Comparison of ENCODE assay signal across 12 cellular contexts in the genomic region with DNA sequence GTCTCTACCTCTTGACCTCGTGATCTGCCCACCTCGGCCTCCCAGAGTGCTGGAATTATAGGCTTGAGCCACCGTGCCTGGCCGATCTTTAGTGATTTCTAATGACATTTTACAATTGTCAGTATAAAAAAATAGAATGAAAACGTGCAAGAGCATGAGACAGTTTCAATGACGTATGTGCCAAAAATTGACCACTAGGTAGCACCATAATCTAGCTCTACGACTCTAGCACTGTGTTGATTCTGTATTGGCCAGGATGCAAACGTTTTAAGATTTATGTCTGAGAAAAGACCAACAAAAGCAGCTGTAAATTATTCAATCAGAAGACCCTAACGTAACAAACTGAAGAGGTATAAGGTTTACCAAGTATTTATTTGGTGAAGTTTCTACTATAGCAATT. TPM values are rescaled to one million over a fixed set of nuclear protein-coding genes. Genes with fewer than 3 reads are reported as not detected.
A peak's percentile ranks its signal among the peaks of the same experiment; 100 is the strongest.
DNase-seq lines count a peak whose midpoint lies in the region; ATAC-seq, FAIRE-seq and TF ChIP-seq lines count a peak whose summit lies in the region.
"Had no signal": no experiment of that assay in that cellular context is flagged by ENCODE, and none has a peak within 500 bp of the region (broad histone marks: within the 10 kb centered on the region; RNA-seq: fewer than 3 reads in every experiment).

No MANE protein-coding gene starts in this region.

- intact Hi-C loops in activated CD8-positive, alpha-beta T cell treated with anti-CD3 and anti-CD28 coated beads for 36 hours (cut with micrococcal nuclease) = no loop called here
- intact Hi-C loops in testis (cut with DNase I; ENCODE audit: low total_unique reads) = no loop called here

- TF ChIP-seq CTCF in activated CD8-positive, alpha-beta T cell treated with anti-CD3 and anti-CD28 coated beads for 36 hours (IDR thresholded peaks at IDR 0.05) = no peak
- peak in 2 of 3 experiments; percentile 13 for TF ChIP-seq CTCF in testis (IDR thresholded peaks at IDR 0.05)
- no peak for TF ChIP-seq CTCF in endothelial cell (IDR thresholded peaks at IDR 0.05; ENCODE audit: unreplicated experiment)

- H3K4me3 ChIP-seq in testis = no peak overlapping the region
- H3K4me3 ChIP-seq: BLaER1 had no signal

- no peaks in the 10 kb centered on the region for H3K36me3 Mint-ChIP-seq in activated CD8-positive, alpha-beta T cell treated with anti-CD3 and anti-CD28 coated beads for 36 hours (ENCODE audit: low read depth)
- H3K36me3 Mint-ChIP-seq in activated CD8-positive, alpha-beta T cell treated with anti-CD3 and anti-CD28 coated beads, Interleukin-2, amount 10 ng/mL, durations not matched to agents 7 days and 5 days (ENCODE audit: low read depth) = no peaks in the 10 kb centered on the region
- no peaks in the 10 kb centered on the region for H3K36me3 Mint-ChIP-seq in endothelial cell (ENCODE audit: low read depth, unreplicated experiment)

- no peak for DNase-seq in activated CD8-positive, alpha-beta T cell treated with anti-CD3 and anti-CD28 coated beads for 36 hours
- no peak for DNase-seq in activated CD8-positive, alpha-beta T cell treated with anti-CD3 and anti-CD28 coated beads, Interleukin-2, amount 10 ng/mL, durations not matched to agents 7 days and 5 days
- DNase-seq in RKO (ENCODE audit: low spot score) (peak; percentile 28), germinal center (ENCODE audit: low spot score) (peak; percentile 27), testis (no peak), endothelial cell (ENCODE audit: low spot score) (no peak), H54 (ENCODE audit: insufficient read length, low spot score) (no peak), mesenteric fat pad (ENCODE audit: low spot score) (no peak)
- DNase-seq: activated T-cell treated with anti-CD3 and anti-CD28 coated beads, Interleukin-2, amount 50 U/mL, for 24 hours; effector memory CD4-positive, alpha-beta T cell; NCI-H1105 treated with DMSO at 0.1 percent for 48 hours had no signal

- FAIRE-seq in H54 (lab: Jason Lieb, UNC) = no peak

- H3K27ac Mint-ChIP-seq in activated CD8-positive, alpha-beta T cell treated with anti-CD3 and anti-CD28 coated beads for 36 hours = no peak overlapping the region
- no peak overlapping the region for H3K27ac Mint-ChIP-seq in activated CD8-positive, alpha-beta T cell treated with anti-CD3 and anti-CD28 coated beads, Interleukin-2, amount 10 ng/mL, durations not matched to agents 7 days and 5 days
- no peak overlapping the region for H3K27ac Mint-ChIP-seq in endothelial cell (ENCODE audit: unreplicated experiment)

- H3K4me1 ChIP-seq in testis = peaks cover 6% of the 10 kb centered on the region

- H3K9me3 Mint-ChIP-seq in activated CD8-positive, alpha-beta T cell treated with anti-CD3 and anti-CD28 coated beads for 36 hours = no peaks in the 10 kb centered on the region
- H3K9me3 Mint-ChIP-seq in activated CD8-positive, alpha-beta T cell treated with anti-CD3 and anti-CD28 coated beads, Interleukin-2, amount 10 ng/mL, durations not matched to agents 7 days and 5 days (ENCODE audit: insufficient read depth) = no peaks in the 10 kb centered on the region
- H3K9me3 Mint-ChIP-seq in endothelial cell (ENCODE audit: unreplicated experiment) = no peaks in the 10 kb centered on the region
- H3K9me3 Mint-ChIP-seq: activated T-cell treated with anti-CD3 and anti-CD28 coated beads, Interleukin-2, amount 50 U/mL, for 24 hours had no signal

- CTCF ChIA-PET in activated CD8-positive, alpha-beta T cell treated with anti-CD3 and anti-CD28 coated beads for 36 hours (lab: Charles Lee) = interaction anchor here (0.9 to 2.4 kb wide), 3 partner anchors 12 to 20 kb away, joined by 3 to 14 read pairs (median 7); no protein-coding TSS in a partner anchor
- CTCF ChIA-PET in activated CD8-positive, alpha-beta T cell treated with anti-CD3 and anti-CD28 coated beads, Interleukin-2, amount 10 ng/mL, durations not matched to agents 7 days and 5 days (lab: Charles Lee) = interaction anchor here (0.7 to 2.2 kb wide), 2 partner anchors 11 to 19 kb away, joined by 3 to 8 read pairs; no protein-coding TSS in a partner anchor

- H3K27ac ChIP-seq in testis = no peak overlapping the region
- H3K27ac ChIP-seq: BLaER1 had no signal

- no peaks in the 10 kb centered on the region for H3K27me3 Mint-ChIP-seq in activated CD8-positive, alpha-beta T cell treated with anti-CD3 and anti-CD28 coated beads for 36 hours
- H3K27me3 Mint-ChIP-seq in activated CD8-positive, alpha-beta T cell treated with anti-CD3 and anti-CD28 coated beads, Interleukin-2, amount 10 ng/mL, durations not matched to agents 7 days and 5 days (ENCODE audit: low read depth) = peaks cover 5% of the 10 kb centered on the region
- H3K27me3 Mint-ChIP-seq in endothelial cell (ENCODE audit: unreplicated experiment) = peaks cover 5% of the 10 kb centered on the region
- H3K27me3 Mint-ChIP-seq: activated T-cell treated with anti-CD3 and anti-CD28 coated beads, Interleukin-2, amount 50 U/mL, for 24 hours had no signal

- H3K4me3 Mint-ChIP-seq in activated CD8-positive, alpha-beta T cell treated with anti-CD3 and anti-CD28 coated beads for 36 hours = no peak overlapping the region
- no peak overlapping the region for H3K4me3 Mint-ChIP-seq in activated CD8-positive, alpha-beta T cell treated with anti-CD3 and anti-CD28 coated beads, Interleukin-2, amount 10 ng/mL, durations not matched to agents 7 days and 5 days
- H3K4me3 Mint-ChIP-seq in endothelial cell (ENCODE audit: unreplicated experiment) = no peak overlapping the region
- H3K4me3 Mint-ChIP-seq: activated T-cell treated with anti-CD3 and anti-CD28 coated beads, Interleukin-2, amount 50 U/mL, for 24 hours had no signal

- WGBS in testis, 2 donors = 40 to 52% methylated on average over 9 of the region's 9 CpGs

- H3K4me1 Mint-ChIP-seq in activated CD8-positive, alpha-beta T cell treated with anti-CD3 and anti-CD28 coated beads for 36 hours (ENCODE audit: low read depth) = peaks cover 10% of the 10 kb centered on the region
- peaks cover 9% of the 10 kb centered on the region for H3K4me1 Mint-ChIP-seq in activated CD8-positive, alpha-beta T cell treated with anti-CD3 and anti-CD28 coated beads, Interleukin-2, amount 10 ng/mL, durations not matched to agents 7 days and 5 days (ENCODE audit: low read depth)
- H3K4me1 Mint-ChIP-seq in endothelial cell (ENCODE audit: unreplicated experiment) = peaks cover 28% of the 10 kb centered on the region

- H3K27me3 ChIP-seq in testis = no peaks in the 10 kb centered on the region
- H3K27me3 ChIP-seq: BLaER1 had no signal

- peak; percentile 51 for ATAC-seq in activated CD8-positive, alpha-beta T cell treated with anti-CD3 and anti-CD28 coated beads for 36 hours
- no peak for ATAC-seq in activated CD8-positive, alpha-beta T cell treated with anti-CD3 and anti-CD28 coated beads, Interleukin-2, amount 10 ng/mL, durations not matched to agents 7 days and 5 days

- H3K9me3 ChIP-seq in testis = no peaks in the 10 kb centered on the region

- POLR2A ChIA-PET in activated CD8-positive, alpha-beta T cell treated with anti-CD3 and anti-CD28 coated beads for 36 hours (lab: Charles Lee) = no interaction called here
- POLR2A ChIA-PET in activated CD8-positive, alpha-beta T cell treated with anti-CD3 and anti-CD28 coated beads, Interleukin-2, amount 10 ng/mL, durations not matched to agents 7 days and 5 days (lab: Charles Lee) = no interaction called here

- H3K36me3 ChIP-seq in testis (ENCODE audit: low read depth, missing control alignments) = no peaks in the 10 kb centered on the region
- H3K36me3 ChIP-seq: BLaER1 had no signal

- TF ChIP-seq POLR2A in testis (IDR thresholded peaks at IDR 0.05) (no peak), H54 (IDR thresholded peaks at IDR 0.05; ENCODE audit: low read depth, low read length) (no peak)

RNA-seq across cellular contexts. Expression of gene EXOC6, which starts 25.4 kb away (rescaled TPM):
- total RNA-seq in activated CD8-positive, alpha-beta T cell treated with anti-CD3 and anti-CD28 coated beads for 36 hours = 1 to 10 TPM; 8.8 to 9.5 TPM
- total RNA-seq in activated CD8-positive, alpha-beta T cell treated with anti-CD3 and anti-CD28 coated beads, Interleukin-2, amount 10 ng/mL, durations not matched to agents 7 days and 5 days = 10 to 100 TPM; 11.7 to 12.5 TPM
- total RNA-seq in testis = 10 to 100 TPM; 28.0 to 38.5 TPM
- polyA plus RNA-seq in testis (ENCODE audit: insufficient read depth, low read depth, low replicate concordance) = 13.3 TPM
- total RNA-seq in endothelial cell (ENCODE audit: unreplicated experiment) = 28.5 TPM
- 12.3 TPM for total RNA-seq in mesenteric fat pad

Comparison
In these comparisons a context has a peak if more than half of its experiments do, and no peak if none do; other contexts are left out.
1. DNase-seq: peak in RKO (single experiment) and germinal center (single experiment); none in activated CD8-positive, alpha-beta T cell treated with anti-CD3 and anti-CD28 coated beads for 36 hours (single experiment), activated CD8-positive, alpha-beta T cell treated with anti-CD3 and anti-CD28 coated beads, Interleukin-2, amount 10 ng/mL, durations not matched to agents 7 days and 5 days (single experiment), testis (single experiment), endothelial cell (single experiment), H54 (single experiment) and mesenteric fat pad (single experiment).
2. CTCF ChIP-seq: peak in testis (2 of 3); none in activated CD8-positive, alpha-beta T cell treated with anti-CD3 and anti-CD28 coated beads for 36 hours (single experiment) and endothelial cell (single experiment).